In genomic region chr3:100334340-100335136, GRCh38 we compare ENCODE assay signal across 8 cellular contexts. TPM values are rescaled to one million over a fixed set of nuclear protein-coding genes. Genes with fewer than 3 reads are reported as not detected.
DNase-seq lines count a peak whose midpoint lies in the region; ATAC-seq, FAIRE-seq and TF ChIP-seq lines count a peak whose summit lies in the region.

Gene NIT2, plus strand, starts transcription at chr3:100334757. Its CDS starts 35 bp downstream, at chr3:100334792.

- ATAC-seq in HG02678 (IDR thresholded peaks at IDR 0.05; ENCODE audit: unreplicated experiment) (peak; percentile 97), heart right ventricle (peak; percentile 94 to 99 (median 98)), upper lobe of left lung (ENCODE audit: low FRiP score in 2 of 2) (peak; percentile 93 to 97)

- peaks cover 0 to 19% of the 10 kb centered on the region in 2 donors for H3K4me1 ChIP-seq in adrenal gland (replicated peaks in 1 of 2)
- H3K4me1 ChIP-seq in heart right ventricle = peaks cover 0 to 21% (median 6%) of the 10 kb centered on the region in 9 donors
- H3K4me1 ChIP-seq in upper lobe of left lung = peaks cover 9 to 17% (median 14%) of the 10 kb centered on the region in 4 donors

- H3K27me3 ChIP-seq in adrenal gland (no peaks in the 10 kb centered on the region), heart right ventricle (no peaks in the 10 kb centered on the region), upper lobe of left lung (no peaks in the 10 kb centered on the region)

- H3K4me3 ChIP-seq in adrenal gland (peak within 1 kb of the TSS in 3 of 4 donors; percentile 70 to 99 (median 81)), heart right ventricle (peak within 1 kb of the TSS; percentile 46 to 85 (median 69)), upper lobe of left lung (peak within 1 kb of the TSS; percentile 33 to 90 (median 72))

- peak; percentile 81 for TF ChIP-seq POLR2A in GM12891 (IDR thresholded peaks at IDR 0.05; ENCODE audit: low read depth, low read length)
- peak; percentile 60 to 71 for TF ChIP-seq POLR2A in adrenal gland (IDR thresholded peaks at IDR 0.05)
- peak in 3 of 4 donors; percentile 18 to 76 (median 49) for TF ChIP-seq POLR2A in upper lobe of left lung (IDR thresholded peaks at IDR 0.05)

- FAIRE-seq in GM12891 (lab: Jason Lieb, UNC) = peak; percentile 94

- H3K27ac ChIP-seq in adrenal gland = peak within 1 kb of the TSS in 4 of 5 donors; percentile 71 to 94 (median 84)
- peak within 1 kb of the TSS; percentile 46 to 94 (median 84) for H3K27ac ChIP-seq in heart right ventricle
- peak within 1 kb of the TSS; percentile 81 to 90 (median 84) for H3K27ac ChIP-seq in upper lobe of left lung

- TF ChIP-seq EP300 in upper lobe of left lung (IDR thresholded peaks at IDR 0.05) = no peak

- DNase-seq in GM12891 (ENCODE audit: insufficient read length, low spot score) (peak; percentile 87), NCI-H128 (lab: John Stamatoyannopoulos, UW; ENCODE audit: unreplicated experiment) (peak; percentile 47), T-helper 1 cell (peak; percentile 63 to 84 (median 73)), adrenal gland (peak; percentile 84 to 92 (median 87)), heart right ventricle (peak; percentile 85 to 88), posterior vena cava (ENCODE audit: low spot score) (peak; percentile 94), upper lobe of left lung (peak; percentile 92 to 96)

- intact Hi-C loops in adrenal gland (cut with DNase I) (no loop called here), heart right ventricle (cut with DNase I) (loop anchor here in 3 of 10 donors (5.0 to 10.0 kb wide), 3 partner anchors 68 to 160 kb away; partner anchors contain the start of genes LNP1 (in 2 of the 3), TOMM70 (in 2 of the 3), TBC1D23 (in 1 of the 3) and TMEM45A (in 1 of the 3)), posterior vena cava (cut with DNase I) (no loop called here)

- H3K36me3 ChIP-seq in adrenal gland (replicated peaks in 1 of 2) (no peaks in the 10 kb centered on the region), heart right ventricle (peaks cover 0 to 9% (median 0%) of the 10 kb centered on the region in 9 donors), upper lobe of left lung (peaks cover 0 to 6% (median under 1%) of the 10 kb centered on the region in 4 donors)

- TF ChIP-seq CTCF in adrenal gland (IDR thresholded peaks at IDR 0.05) (no peak), heart right ventricle (IDR thresholded peaks at IDR 0.05) (no peak), upper lobe of left lung (IDR thresholded peaks at IDR 0.05) (peak in 1 of 6 experiments; percentile 24)

- WGBS in adrenal gland, 4 donors = 0 to 2% (median 0%) methylated on average over 12 to 78 of the region's 78 CpGs
- 1% methylated on average over 78 of the region's 78 CpGs for WGBS in heart right ventricle, 2 donors
- 1 to 3% methylated on average over 18 to 54 of the region's 78 CpGs for WGBS in upper lobe of left lung, 2 donors

- H3K9me3 ChIP-seq in adrenal gland (replicated peaks in 1 of 3) = no peaks in the 10 kb centered on the region
- H3K9me3 ChIP-seq in heart right ventricle = no peaks in the 10 kb centered on the region
- H3K9me3 ChIP-seq in upper lobe of left lung = no peaks in the 10 kb centered on the region

TF ChIP-seq in GM12891, 5 proteins besides CTCF, POLR2A, EP300 and RAD21:
- TF ChIP-seq POU2F2 (IDR thresholded peaks at IDR 0.05; ENCODE audit: low read depth, low read length) = no peak
- TF ChIP-seq POLR2AphosphoS5 (IDR thresholded peaks at IDR 0.05; ENCODE audit: low read depth, low read length) = no peak
- TF ChIP-seq PAX5 (IDR thresholded peaks at IDR 0.05; ENCODE audit: insufficient read depth, low read length, severe bottlenecking) = peak; percentile 24
- TF ChIP-seq SPI1 (IDR thresholded peaks at IDR 0.05; ENCODE audit: low read depth, low read length) = no peak
- TF ChIP-seq TAF1 (IDR thresholded peaks at IDR 0.05; ENCODE audit: low read depth, low read length) = peak; percentile 72
TF ChIP-seq in GM12891: peak in this region for 2.

RNA-seq across cellular contexts. Expression of gene NIT2, which starts in this region (rescaled TPM):
- polyA plus RNA-seq in GM12891 (2012; ENCODE audit: low read depth, missing spikeins) = 87.6 TPM
- 10 to 100 TPM; 16.8 to 47.1 (median 29.5) TPM for total RNA-seq in adrenal gland
- polyA plus RNA-seq in adrenal gland = 10 to 100 TPM; 39.6 to 59.5 (median 45.4) TPM
- 10 to 100 TPM; 39.7 to 56.7 (median 46.6) TPM for total RNA-seq in heart right ventricle
- 10 to 100 TPM; 14.7 to 31.7 TPM for polyA plus RNA-seq in heart right ventricle
- 10 to 100 TPM; 30.2 to 39.0 TPM for total RNA-seq in posterior vena cava
- 10 to 100 TPM; 18.4 to 37.6 (median 26.7) TPM for total RNA-seq in upper lobe of left lung

Comparison
In these comparisons a context has a peak if more than half of its experiments do, and no peak if none do; other contexts are left out.
1. Peak in every context shown above with its lines: DNase-seq, ATAC-seq, H3K4me3 ChIP-seq and H3K27ac ChIP-seq.